ENCODE assay signal across 25 cellular contexts in the genomic region with DNA sequence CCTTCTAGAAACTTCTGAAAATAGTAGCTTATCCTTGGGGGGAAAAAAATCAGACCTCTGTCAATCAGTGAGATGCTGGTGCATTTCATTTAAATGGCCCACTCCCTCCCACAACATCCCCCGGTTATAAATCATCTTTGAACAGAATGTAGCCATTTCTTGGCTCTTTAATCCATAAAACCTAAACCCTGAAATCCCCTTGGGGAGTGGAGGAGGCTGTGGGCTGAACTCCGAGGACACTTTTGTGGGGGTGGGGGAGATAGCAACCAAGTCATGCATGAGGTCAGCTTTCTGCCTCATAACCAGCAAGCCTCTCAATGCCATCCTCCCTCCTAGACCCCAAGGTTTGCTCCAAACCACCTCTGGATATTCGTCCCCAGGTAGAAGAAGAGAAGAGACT. TPM values are rescaled to one million over a fixed set of nuclear protein-coding genes. Genes with fewer than 3 reads are reported as not detected.
DNase-seq lines count a peak whose midpoint lies in the region; ATAC-seq and TF ChIP-seq lines count a peak whose summit lies in the region.
"Had no signal": no experiment of that assay in that cellular context is flagged by ENCODE, and none has a peak within 500 bp of the region (broad histone marks: within the 10 kb centered on the region; RNA-seq: fewer than 3 reads in every experiment).

No MANE protein-coding gene starts in this region.

- H3K36me3 ChIP-seq in HEK293 (ENCODE audit: control insufficient read depth in 2 of 2, insufficient read depth in 1 of 2, low read length in 2 of 2): peaks cover 0 to 3% of the 10 kb centered on the region in 2 experiments; a peak in 1 of 3 replicates
- no peaks in the 10 kb centered on the region for H3K36me3 ChIP-seq in adipocyte (ENCODE audit: control insufficient read depth, insufficient read depth, low read length, severe bottlenecking)
- H3K36me3 ChIP-seq: brain microvascular endothelial cell, spleen, stomach had no signal

- no peak overlapping the region for H3K9ac ChIP-seq in adipocyte (ENCODE audit: low read length)

- no peaks in the 10 kb centered on the region for H3K9me3 Mint-ChIP-seq in glutamatergic neuron (ENCODE audit: unreplicated experiment)
- H3K9me3 Mint-ChIP-seq: activated naive CD8-positive, alpha-beta T cell treated with anti-CD3 and anti-CD28 coated beads, Interleukin-2, amount 10 ng/mL, durations not matched to agents 7 days and 5 days; activated T-helper 17 cell treated with anti-CD3 and anti-CD28 coated beads, Interleukin-2, amount 50 U/mL, for 72 hours; dendritic cell treated with granulocyte-macrophage colony-stimulating factor and Interleukin-4, amounts not matched to agents 40 ng/mL and 50 ng/mL, for 4 days had no signal

- H3K27me3 Mint-ChIP-seq in glutamatergic neuron (ENCODE audit: unreplicated experiment): peaks cover 3% of the 10 kb centered on the region

- H3K27ac ChIP-seq in HEK293 (ENCODE audit: extremely low read depth, low read depth, low read length) (no peak overlapping the region), temporal lobe (ENCODE audit: low read depth, low read length) (peak overlapping the region; percentile 54), RWPE1 (no peak overlapping the region)
- H3K27ac ChIP-seq: brain microvascular endothelial cell, spleen, stomach had no signal

- DNase-seq in adipocyte (ENCODE audit: low read depth): no peak
- DNase-seq in glutamatergic neuron: no peak
- no peak for DNase-seq in omental fat pad (ENCODE audit: low spot score)
- DNase-seq in islet precursor cell: no peak
- DNase-seq in RWPE1 (ENCODE audit: low spot score): no peak
- DNase-seq: activated CD4-positive, alpha-beta T cell treated with anti-CD3 and anti-CD28 coated beads for 4 hours; activated CD8-positive, alpha-beta memory T cell treated with anti-CD3 and anti-CD28 coated beads, Interleukin-2, amount 10 ng/mL, durations not matched to agents 7 days and 5 days; activated naive CD8-positive, alpha-beta T cell treated with anti-CD3 and anti-CD28 coated beads, Interleukin-2, amount 10 ng/mL, durations not matched to agents 7 days and 5 days; brain microvascular endothelial cell; midbrain; NCI-H1417; NCI-H526; OCI-M1; SHP77 treated with DMSO at 0.1 percent for 48 hours; spleen; stimulated activated CD4-positive, alpha-beta T cell treated with anti-CD3 and anti-CD28 coated beads, Interleukin-4, amount 100 ng/mL, for 24 hours; stomach had no signal

- H3K4me3 ChIP-seq in HEK293 (ENCODE audit: low read depth, low read length): no peak overlapping the region
- peak overlapping the region; percentile 74 for H3K4me3 ChIP-seq in adipocyte (ENCODE audit: low read length)
- H3K4me3 ChIP-seq: stomach had no signal

- CTCF ChIA-PET in HEK293 (lab: Yijun Ruan, JAX) (interaction anchor here (1.2 kb wide), 1 partner anchor 20 kb away, joined by 3 read pairs; no protein-coding TSS in a partner anchor), RWPE1 (lab: Yijun Ruan, JAX) (no interaction called here)

- POLR2A ChIA-PET in HEK293 (lab: Yijun Ruan, JAX) (no interaction called here), RWPE1 (lab: Yijun Ruan, JAX; ENCODE audit: low non-redundant PET) (no interaction called here)

- H3K27me3 ChIP-seq in adipocyte (replicated peaks; ENCODE audit: control insufficient read depth, insufficient read depth, low read length): peaks cover 34% of the 10 kb centered on the region
- H3K27me3 ChIP-seq: brain microvascular endothelial cell had no signal

- H3K9me3 ChIP-seq in HEK293 (ENCODE audit: control insufficient read depth, insufficient read depth, low read depth, low read length) (no peaks in the 10 kb centered on the region), adipocyte (ENCODE audit: control insufficient read depth, low read length) (no peaks in the 10 kb centered on the region)
- H3K9me3 ChIP-seq: spleen, stomach had no signal

- H3K4me3 Mint-ChIP-seq in glutamatergic neuron (ENCODE audit: unreplicated experiment): peak overlapping the region; percentile 18
- H3K4me3 Mint-ChIP-seq: activated CD8-positive, alpha-beta memory T cell treated with anti-CD3 and anti-CD28 coated beads, Interleukin-2, amount 10 ng/mL, durations not matched to agents 7 days and 5 days; activated naive CD8-positive, alpha-beta T cell treated with anti-CD3 and anti-CD28 coated beads, Interleukin-2, amount 10 ng/mL, durations not matched to agents 7 days and 5 days; activated T-helper 17 cell treated with anti-CD3 and anti-CD28 coated beads, Interleukin-2, amount 50 U/mL, for 72 hours; dendritic cell treated with granulocyte-macrophage colony-stimulating factor and Interleukin-4, amounts not matched to agents 40 ng/mL and 50 ng/mL, for 4 days had no signal

- peaks cover 12% of the 10 kb centered on the region for H3K4me1 ChIP-seq in HEK293 (ENCODE audit: control insufficient read depth, insufficient read depth, low read length)
- peaks cover 22% of the 10 kb centered on the region for H3K4me1 ChIP-seq in adipocyte (ENCODE audit: control insufficient read depth, insufficient read depth, low read length)

- H3K36me3 Mint-ChIP-seq in glutamatergic neuron (ENCODE audit: unreplicated experiment): peaks cover 6% of the 10 kb centered on the region
- H3K36me3 Mint-ChIP-seq: activated naive CD8-positive, alpha-beta T cell treated with anti-CD3 and anti-CD28 coated beads, Interleukin-2, amount 10 ng/mL, durations not matched to agents 7 days and 5 days had no signal

- no peak for TF ChIP-seq CTCF in HEK293 (tag by site-specific recombination; IDR thresholded peaks at IDR 0.05)
- no peak for TF ChIP-seq CTCF in glutamatergic neuron (IDR thresholded peaks at IDR 0.05; ENCODE audit: partially characterized antibody, unreplicated experiment)
- no peak for TF ChIP-seq CTCF in omental fat pad (IDR thresholded peaks at IDR 0.05)
- TF ChIP-seq CTCF in RWPE1 (conservative IDR thresholded peaks at IDR 0.05; ENCODE audit: low read depth): no peak

- ATAC-seq in omental fat pad (ENCODE audit: low FRiP score) (no peak), HG03139 (IDR thresholded peaks at IDR 0.05; ENCODE audit: unreplicated experiment) (no peak)
- ATAC-seq: activated CD8-positive, alpha-beta memory T cell treated with anti-CD3 and anti-CD28 coated beads, Interleukin-2, amount 10 ng/mL, durations not matched to agents 7 days and 5 days; activated T-helper 17 cell treated with anti-CD3 and anti-CD28 coated beads, Interleukin-2, amount 50 U/mL, for 72 hours had no signal

- peaks cover 21% of the 10 kb centered on the region for H3K4me1 Mint-ChIP-seq in glutamatergic neuron (ENCODE audit: low read depth, unreplicated experiment)

- no peak overlapping the region for H3K27ac Mint-ChIP-seq in glutamatergic neuron (ENCODE audit: unreplicated experiment)
- H3K27ac Mint-ChIP-seq: activated CD8-positive, alpha-beta memory T cell treated with anti-CD3 and anti-CD28 coated beads, Interleukin-2, amount 10 ng/mL, durations not matched to agents 7 days and 5 days; activated naive CD8-positive, alpha-beta T cell treated with anti-CD3 and anti-CD28 coated beads, Interleukin-2, amount 10 ng/mL, durations not matched to agents 7 days and 5 days; activated T-helper 17 cell treated with anti-CD3 and anti-CD28 coated beads, Interleukin-2, amount 50 U/mL, for 72 hours; dendritic cell treated with granulocyte-macrophage colony-stimulating factor and Interleukin-4, amounts not matched to agents 40 ng/mL and 50 ng/mL, for 4 days had no signal

TF ChIP-seq in HEK293, 187 proteins besides CTCF, POLR2A, EP300 and RAD21:
- peak; percentile 96 for TF ChIP-seq ZFHX2 (tag by site-specific recombination; conservative IDR thresholded peaks at IDR 0.05)
- no peak for TF ChIP-seq WT1 (tag by site-specific recombination; IDR thresholded peaks at IDR 0.05)
- peak; percentile 93 for TF ChIP-seq EGR2 (tag by site-specific recombination; IDR thresholded peaks at IDR 0.05; ENCODE audit: low read depth)

RNA-seq across cellular contexts. Expression of a gene that starts 21.0 kb away (rescaled TPM):
- total RNA-seq in glutamatergic neuron (ENCODE audit: unreplicated experiment): 2.4 TPM
- 0.25 TPM for total RNA-seq in temporal lobe
- total RNA-seq in omental fat pad: under 1 TPM in 1 of 4 donors, not detected in 3; 0.06 TPM
- total RNA-seq: activated CD8-positive, alpha-beta memory T cell treated with anti-CD3 and anti-CD28 coated beads, Interleukin-2, amount 10 ng/mL, durations not matched to agents 7 days and 5 days; activated naive CD8-positive, alpha-beta T cell treated with anti-CD3 and anti-CD28 coated beads, Interleukin-2, amount 10 ng/mL, durations not matched to agents 7 days and 5 days; activated T-helper 17 cell treated with anti-CD3 and anti-CD28 coated beads, Interleukin-2, amount 50 U/mL, for 72 hours; endothelial cell of umbilical vein; pulmonary artery endothelial cell; T-helper 1 cell treated with Interleukin-12 subunit alpha and Interleukin-12 subunit beta and Interleukin-4 antibody, amounts not matched to agents 30 ng/mL and 1 ng/mL, for 36 hours had no signal

RNA-seq across cellular contexts. Expression of a gene that starts 50.5 kb away (rescaled TPM):
- 16.2 TPM for total RNA-seq in glutamatergic neuron (ENCODE audit: unreplicated experiment)
- total RNA-seq in temporal lobe: 10.8 TPM
- 10 to 100 TPM in 3 of 4 donors, 1 to 10 TPM in 1; 8.9 to 21.6 (median 12.2) TPM for total RNA-seq in omental fat pad
